ENCODE assay signal across 22 cellular contexts in the genomic region with DNA sequence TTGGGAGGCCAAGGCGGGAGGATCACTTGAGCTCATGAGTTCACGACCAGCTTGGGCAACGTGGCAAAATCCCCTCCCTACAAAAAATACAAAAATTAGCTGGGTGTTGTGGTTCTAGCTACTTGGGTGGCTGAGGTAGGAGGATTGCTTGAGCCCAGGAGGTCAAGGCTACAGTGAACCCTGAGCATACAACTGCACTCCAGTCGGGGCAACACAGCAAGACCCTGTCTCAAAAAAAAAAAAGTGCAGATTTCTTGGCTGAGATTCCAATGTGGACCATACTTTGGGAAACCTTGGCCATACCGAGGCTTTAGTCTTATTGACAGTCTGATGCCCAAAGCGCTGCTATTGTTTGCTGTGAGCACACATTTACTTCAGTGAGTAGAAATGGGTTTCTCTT.
A peak's percentile ranks its signal among the peaks of the same experiment; 100 is the strongest.
DNase-seq lines count a peak whose midpoint lies in the region; ATAC-seq, FAIRE-seq and TF ChIP-seq lines count a peak whose summit lies in the region.
"Had no signal": no experiment of that assay in that cellular context is flagged by ENCODE, and none has a peak within 500 bp of the region (broad histone marks: within the 10 kb centered on the region; RNA-seq: fewer than 3 reads in every experiment).

No MANE protein-coding gene starts in this region.

- H2BK5ac ChIP-seq in H1 (ENCODE audit: low read depth, low read length), result no peak overlapping the region

- no peak overlapping the region for H2BK20ac ChIP-seq in H1 (ENCODE audit: low read length)

- H3K18ac ChIP-seq in H1 (ENCODE audit: extremely low read depth, low read length), result no peak overlapping the region

- POLR2A ChIA-PET in H1 (lab: Charles Lee; ENCODE audit: partially characterized antibody), result interaction anchor here (1.6 kb wide), 1 partner anchor 23 kb away, joined by 7 read pairs; no protein-coding TSS in a partner anchor

- no peak overlapping the region for H2AK5ac ChIP-seq in H1 (ENCODE audit: low read depth, low read length)

- no peaks in the 10 kb centered on the region for H3K23me2 ChIP-seq in H1 (ENCODE audit: low read depth, low read length)

- TF ChIP-seq RAD21 in H1 (IDR thresholded peaks at IDR 0.05 in 1 of 2, conservative IDR thresholded peaks at IDR 0.05 in 1 of 2; ENCODE audit: low read depth in 2 of 2, low read length in 2 of 2), result no peak

- peaks cover 5% of the 10 kb centered on the region; the same call in 1 of the 2 replicates for H3K9me2 ChIP-seq in GM23338 (ENCODE audit: insufficient read depth)

- no peak overlapping the region for H3K9ac ChIP-seq in H1 (replicated peaks in 1 of 4; ENCODE audit: extremely low read depth in 1 of 4, low read depth in 3 of 4, low read length in 3 of 4)
- H3K9ac ChIP-seq in rectal smooth muscle tissue (ENCODE audit: low read length), result no peak overlapping the region
- H3K9ac ChIP-seq: BLaER1 treated with 17β-estradiol and CSF1 and Interleukin-3, amounts not matched to agents 10 nM and 100 nM had no signal

- H3K9me3 ChIP-seq in H1 (ENCODE audit: insufficient read depth in 2 of 2, low read depth in 1 of 2, low read length in 1 of 2) (no peaks in the 10 kb centered on the region), uterus (no peaks in the 10 kb centered on the region)
- H3K9me3 ChIP-seq: BE2C; BLaER1 treated with 17β-estradiol and CSF1 and Interleukin-3, amounts not matched to agents 10 nM and 100 nM; HAP-1 had no signal

- no peak overlapping the region for H3K14ac ChIP-seq in H1 (ENCODE audit: insufficient read length)

- no peak for ATAC-seq in GM23338
- ATAC-seq in GM19463 (IDR thresholded peaks at IDR 0.05; ENCODE audit: unreplicated experiment), result no peak
- ATAC-seq: GM12878 had no signal

- H3K4me3 Mint-ChIP-seq in GM23338, result no peak overlapping the region
- H3K4me3 Mint-ChIP-seq: CD14-positive monocyte; CD4-positive, alpha-beta T cell; CD8-positive, alpha-beta memory T cell had no signal

- no peaks in the 10 kb centered on the region for H3K27me3 ChIP-seq in GM23338 (ENCODE audit: insufficient read depth)
- H3K27me3 ChIP-seq in H1 (replicated peaks in 1 of 4; ENCODE audit: control insufficient read depth in 3 of 4, extremely low read depth in 1 of 4, insufficient read depth in 3 of 4, low read length in 3 of 4), result no peaks in the 10 kb centered on the region
- no peaks in the 10 kb centered on the region for H3K27me3 ChIP-seq in rectal smooth muscle tissue (ENCODE audit: control insufficient read depth, insufficient read depth, low read length)
- no peaks in the 10 kb centered on the region for H3K27me3 ChIP-seq in uterus
- H3K27me3 ChIP-seq: BE2C; BLaER1 treated with 17β-estradiol and CSF1 and Interleukin-3, amounts not matched to agents 10 nM and 100 nM had no signal

- intact Hi-C loops in uterus (cut with DNase I; ENCODE audit: low total_unique reads), result no loop called here

- WGBS in H1 (ENCODE audit: extremely low coverage in 1 of 2, insufficient coverage in 1 of 2, insufficient read length in 1 of 2, insufficient replicate concordance in 2 of 2, low coverage in 1 of 2, low lambda C conversion rate in 2 of 2, missing lambda C conversion rate in 1 of 2), 2 experiments, result 87% methylated on average over 6 of the region's 6 CpGs; no CpG with 5 or more reads in 1 of the 2 experiments

- in situ Hi-C loops in GM13977 (cut with MboI; ENCODE audit: low pct_unique_long_range_greater_than_20kb, low sequenced_read_pairs, unreplicated experiment), result no loop called here

- H3K36me3 ChIP-seq in GM23338 (ENCODE audit: insufficient read depth), result no peaks in the 10 kb centered on the region
- H3K36me3 ChIP-seq in H1 (ENCODE audit: control insufficient read depth in 2 of 4, insufficient read depth in 4 of 4, low read length in 3 of 4), result no peaks in the 10 kb centered on the region
- H3K36me3 ChIP-seq in rectal smooth muscle tissue (ENCODE audit: control insufficient read depth, insufficient read depth, low read length), result no peaks in the 10 kb centered on the region
- H3K36me3 ChIP-seq in uterus, result no peaks in the 10 kb centered on the region
- H3K36me3 ChIP-seq: BE2C; BLaER1 treated with 17β-estradiol and CSF1 and Interleukin-3, amounts not matched to agents 10 nM and 100 nM; HAP-1 had no signal

- H3K4me1 ChIP-seq in GM23338 (ENCODE audit: insufficient read depth) (peaks cover 23% of the 10 kb centered on the region), H1 (replicated peaks in 1 of 4; ENCODE audit: control insufficient read depth in 3 of 4, insufficient read depth in 4 of 4, low read length in 3 of 4) (peaks cover 0 to 11% (median 3%) of the 10 kb centered on the region in 4 experiments; a peak in 2 of 7 replicates), rectal smooth muscle tissue (ENCODE audit: control insufficient read depth, insufficient read depth, low read length) (peaks cover 9% of the 10 kb centered on the region), uterus (peaks cover 0 to 5% of the 10 kb centered on the region in 2 donors)
- H3K4me1 ChIP-seq: BLaER1 treated with 17β-estradiol and CSF1 and Interleukin-3, amounts not matched to agents 10 nM and 100 nM; HAP-1 had no signal

- no peak overlapping the region for H4K91ac ChIP-seq in H1 (replicated peaks; ENCODE audit: insufficient read length, low read length)

- H4K20me1 ChIP-seq in GM23338 (replicated peaks; ENCODE audit: insufficient read depth), result no peaks in the 10 kb centered on the region
- no peaks in the 10 kb centered on the region for H4K20me1 ChIP-seq in H1 (replicated peaks in 1 of 2; ENCODE audit: control insufficient read depth in 1 of 2, insufficient read depth in 2 of 2, low read length in 2 of 2)
- H4K20me1 ChIP-seq: BLaER1 treated with 17β-estradiol and CSF1 and Interleukin-3, amounts not matched to agents 10 nM and 100 nM had no signal

- H3K4ac ChIP-seq in H1 (replicated peaks; ENCODE audit: insufficient read length, low read depth, low read length), result no peak overlapping the region

- H3K27ac Mint-ChIP-seq in GM23338, result no peak overlapping the region
- H3K27ac Mint-ChIP-seq: CD14-positive monocyte; CD4-positive, alpha-beta T cell; CD8-positive, alpha-beta memory T cell had no signal

- H2BK120ac ChIP-seq in H1 (replicated peaks; ENCODE audit: low read depth, low read length), result no peak overlapping the region

- H4K5ac ChIP-seq in H1 (ENCODE audit: insufficient read length, low read depth, low read length), result no peak overlapping the region

- no peaks in the 10 kb centered on the region for H3F3A ChIP-seq in GM23338 (replicated peaks; ENCODE audit: low read depth)

- no peak overlapping the region for H3K56ac ChIP-seq in H1 (replicated peaks; ENCODE audit: insufficient read length, low read depth, low read length)

- H3K27me3 Mint-ChIP-seq in GM23338 (ENCODE audit: insufficient read depth, low read depth, poor library complexity), result peaks cover 9% of the 10 kb centered on the region

- no peak for FAIRE-seq in H1 (lab: Jason Lieb, UNC)
- FAIRE-seq: A204.1, D721Med, GM12878, GM18507, H54 had no signal

- H3K4me1 Mint-ChIP-seq in GM23338, result peaks cover 19% of the 10 kb centered on the region
- H3K4me1 Mint-ChIP-seq: CD14-positive monocyte; CD8-positive, alpha-beta memory T cell had no signal

- TF ChIP-seq EP300 in H1 (IDR thresholded peaks at IDR 0.05; ENCODE audit: borderline replicate concordance in 1 of 2, low read depth in 2 of 2, low read length in 2 of 2), result no peak

- no peak overlapping the region for H3K4me3 ChIP-seq in GM23338
- no peak overlapping the region for H3K4me3 ChIP-seq in H1 (ENCODE audit: extremely low read depth in 1 of 4, insufficient read depth in 2 of 4, low read depth in 3 of 4, low read length in 4 of 4)
- no peak overlapping the region for H3K4me3 ChIP-seq in rectal smooth muscle tissue (ENCODE audit: low read length)
- H3K4me3 ChIP-seq in uterus, result no peak overlapping the region
- H3K4me3 ChIP-seq: BLaER1 treated with 17β-estradiol and CSF1 and Interleukin-3, amounts not matched to agents 10 nM and 100 nM; GM12878; HAP-1 had no signal

- H3K4me2 ChIP-seq in GM23338, result no peak overlapping the region
- no peak overlapping the region for H3K4me2 ChIP-seq in H1 (ENCODE audit: insufficient read depth in 1 of 2, low read depth in 2 of 2, low read length in 2 of 2)
- H3K4me2 ChIP-seq: BLaER1 treated with 17β-estradiol and CSF1 and Interleukin-3, amounts not matched to agents 10 nM and 100 nM had no signal

- CTCF ChIA-PET in H1 (lab: Charles Lee; ENCODE audit: partially characterized antibody), result interaction anchor here (1.0 to 4.5 kb wide), 7 partner anchors 14 to 144 kb away, joined by 3 to 18 read pairs (median 6); no protein-coding TSS in a partner anchor

- H3K79me1 ChIP-seq in H1 (ENCODE audit: low read depth, low read length), result no peaks in the 10 kb centered on the region

- H3K27ac ChIP-seq in GM23338 (ENCODE audit: low read depth) (no peak overlapping the region), H1 (ENCODE audit: low read depth, low read length) (no peak overlapping the region), rectal smooth muscle tissue (ENCODE audit: low read depth, low read length) (peak overlapping the region; percentile 77), uterus (peak overlapping the region; percentile 33 to 51)
- H3K27ac ChIP-seq: 22Rv1; BLaER1 treated with 17β-estradiol and CSF1 and Interleukin-3, amounts not matched to agents 10 nM and 100 nM had no signal

- H2AFZ ChIP-seq in GM23338, result peak overlapping the region; percentile 80; the same call in 1 of the 2 replicates
- H2AFZ ChIP-seq in H1 (ENCODE audit: low read length), result peak overlapping the region; percentile 55; the same call in 1 of the 2 replicates

- H3K23ac ChIP-seq in H1 (ENCODE audit: insufficient read length), result no peak overlapping the region

- TF ChIP-seq POLR2A in H1 (IDR thresholded peaks at IDR 0.05; ENCODE audit: control extremely low read depth in 1 of 2, low read depth in 2 of 2, low read length in 2 of 2), result no peak
- TF ChIP-seq POLR2A in uterus (IDR thresholded peaks at IDR 0.05), result no peak

- H2BK12ac ChIP-seq in H1 (ENCODE audit: low read depth, low read length), result no peak overlapping the region

- H3K9me3 Mint-ChIP-seq in GM23338, result no peaks in the 10 kb centered on the region
- H3K9me3 Mint-ChIP-seq: CD14-positive monocyte; CD4-positive, alpha-beta T cell; CD8-positive, alpha-beta memory T cell had no signal

- no peaks in the 10 kb centered on the region for H3K79me2 ChIP-seq in GM23338 (replicated peaks; ENCODE audit: insufficient read depth)
- H3K79me2 ChIP-seq in H1 (ENCODE audit: control insufficient read depth in 1 of 2, insufficient read depth in 2 of 2, low read length in 2 of 2), result no peaks in the 10 kb centered on the region

- no peaks in the 10 kb centered on the region for H3K36me3 Mint-ChIP-seq in GM23338 (ENCODE audit: low read depth)
- H3K36me3 Mint-ChIP-seq: CD14-positive monocyte; CD8-positive, alpha-beta memory T cell had no signal

- no peak for TF ChIP-seq CTCF in GM23338 (conservative IDR thresholded peaks at IDR 0.05; ENCODE audit: low read depth in 2 of 2)
- no peak for TF ChIP-seq CTCF in H1 (IDR thresholded peaks at IDR 0.05; ENCODE audit: control extremely low read depth in 1 of 3, insufficient read depth in 1 of 3, low read depth in 1 of 3, low read length in 3 of 3)
- TF ChIP-seq CTCF in uterus (IDR thresholded peaks at IDR 0.05), result no peak
- TF ChIP-seq CTCF in GM13977 (IDR thresholded peaks at IDR 0.05; ENCODE audit: extremely low read depth, insufficient read depth, missing control alignments), result no peak

- no peak for DNase-seq in GM23338 (ENCODE audit: low spot score)
- no peak for DNase-seq in H1 (ENCODE audit: low read depth in 1 of 2, low spot score in 2 of 2)
- no peak for DNase-seq in uterus
- no peak for DNase-seq in ecto neural progenitor cell (ENCODE audit: low spot score)
- DNase-seq in GM13977 (ENCODE audit: low spot score), result no peak
- DNase-seq: BE2C; CD4-positive, alpha-beta T cell; CD8-positive, alpha-beta memory T cell; DMS 273 treated with DMSO at 0.1 percent for 48 hours; EL; GDM1 had no signal

- H2BK15ac ChIP-seq in H1 (ENCODE audit: low read length), result no peak overlapping the region

- H4K8ac ChIP-seq in H1 (ENCODE audit: extremely low read depth, insufficient read depth, low read length), result 0 out of 2 replicates have a peak overlapping the region, but pooled peaks have one; percentile 18

Comparison
In these comparisons a context has a peak if more than half of its experiments do, and no peak if none do; other contexts are left out.
1. H3K27ac ChIP-seq: peak in rectal smooth muscle tissue (single experiment) and uterus (2 of 2); none in GM23338 (single experiment) and H1 (single experiment).